In the genomic region with DNA sequence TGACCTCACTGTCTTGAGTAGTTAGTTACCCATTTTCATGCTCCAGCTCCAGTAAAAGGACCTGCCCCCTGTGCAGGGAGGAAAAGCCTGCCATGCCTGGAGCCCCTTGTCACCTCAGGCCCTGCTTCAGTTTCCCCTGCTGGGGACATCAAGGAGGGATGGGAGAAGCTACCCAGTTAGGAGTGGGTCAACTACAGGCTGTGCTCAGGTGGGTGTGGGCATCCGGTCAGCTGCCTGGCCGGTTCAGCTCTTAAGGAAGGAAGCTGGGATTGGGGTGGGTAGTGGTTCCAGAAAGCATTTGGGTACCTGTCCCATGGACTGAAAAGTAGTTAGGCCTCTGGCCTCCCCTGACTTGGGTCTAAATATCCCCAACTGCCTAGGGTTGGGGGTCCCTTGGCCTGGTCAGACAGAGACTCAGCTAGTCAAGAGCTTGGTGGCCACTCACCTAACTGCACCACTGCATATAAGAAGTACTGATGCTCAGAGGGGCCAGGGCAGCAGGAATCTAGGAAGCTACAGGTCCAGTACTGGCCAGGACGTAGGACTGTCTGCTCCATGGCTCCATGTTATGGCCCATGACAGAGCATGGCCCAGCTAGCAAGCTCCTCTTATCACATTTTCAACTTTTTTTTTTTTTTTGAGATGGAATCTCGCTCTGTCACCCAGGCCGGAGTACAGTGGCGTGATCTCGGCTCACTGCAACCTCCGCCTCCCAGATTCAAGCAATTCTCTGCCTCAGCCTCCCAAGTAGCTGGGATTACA, we compare ENCODE assay signal across 18 cellular contexts. TPM values are rescaled to one million over a fixed set of nuclear protein-coding genes. Genes with fewer than 3 reads are reported as not detected.
DNase-seq lines count a peak whose midpoint lies in the region; ATAC-seq and TF ChIP-seq lines count a peak whose summit lies in the region.
"Had no signal": no experiment of that assay in that cellular context is flagged by ENCODE, and none has a peak within 500 bp of the region (broad histone marks: within the 10 kb centered on the region; RNA-seq: fewer than 3 reads in every experiment).

No MANE protein-coding gene starts in this region.

- no peak overlapping the region for H3K9ac ChIP-seq in IMR-90 (ENCODE audit: low read depth, low read length)

- peaks cover 17% of the 10 kb centered on the region; the same call in 1 of the 2 replicates for H3K36me3 ChIP-seq in IMR-90 (ENCODE audit: control insufficient read depth, insufficient read depth, low read length)

- no peak for DNase-seq in IMR-90
- no peak for DNase-seq in coronary artery (ENCODE audit: low spot score)
- no peak for DNase-seq in effector CD4-positive, alpha-beta T cell
- DNase-seq in inferior parietal cortex (ENCODE audit: extremely low spot score): no peak
- DNase-seq: Caco-2, H7, NCI-H1436 treated with DMSO at 0.1 percent for 48 hours, NCI-H2081 treated with DMSO at 0.1 percent for 48 hours, NCI-H2227 treated with DMSO at 0.1 percent for 48 hours, NCI-H526, OCI-M1, RPMI8226 had no signal

- H3K27ac ChIP-seq in IMR-90 (ENCODE audit: insufficient read depth, low read length) (no peak overlapping the region), coronary artery (peak overlapping the region; percentile 56 to 71), layer of hippocampus (ENCODE audit: low read depth, low read length) (peak overlapping the region; percentile 82), temporal lobe (ENCODE audit: low read depth, low read length) (peak overlapping the region; percentile 88)
- H3K27ac ChIP-seq: C4-2B had no signal

- no peak overlapping the region for H2BK20ac ChIP-seq in IMR-90 (ENCODE audit: low read depth, low read length)

- in situ Hi-C loops in IMR-90 (cut with MboI; ENCODE audit: low sequenced_read_pairs): no loop called here

- H3K14ac ChIP-seq in IMR-90 (replicated peaks; ENCODE audit: low read depth, low read length): no peak overlapping the region; the same call in 1 of the 2 replicates

- H3K56ac ChIP-seq in IMR-90 (ENCODE audit: extremely low read depth, insufficient read depth, low read length): no peak overlapping the region

- H2AK5ac ChIP-seq in IMR-90 (ENCODE audit: low read depth, low read length): no peak overlapping the region

- TF ChIP-seq POLR2A in IMR-90 (IDR thresholded peaks at IDR 0.05; ENCODE audit: low read depth, low read length): no peak

- peak overlapping the region; percentile 88 for H2AK9ac ChIP-seq in IMR-90 (replicated peaks; ENCODE audit: low read depth, low read length, poor library complexity)

- H3K27me3 ChIP-seq in IMR-90 (ENCODE audit: control insufficient read depth, insufficient read depth, low read length) (no peaks in the 10 kb centered on the region), layer of hippocampus (ENCODE audit: control insufficient read depth, insufficient read depth, low read length) (peaks cover 2% of the 10 kb centered on the region)

- H3K4me3 ChIP-seq in IMR-90 (ENCODE audit: insufficient read depth, low read depth, low read length) (no peak overlapping the region), coronary artery (no peak overlapping the region)

- H3K9me1 ChIP-seq in IMR-90 (ENCODE audit: insufficient read depth, low read length): no peaks in the 10 kb centered on the region

- no CpG with 5 or more reads among the region's 8 CpGs for WGBS in IMR-90 (ENCODE audit: extremely low coverage in 2 of 2, insufficient read length in 1 of 2), 2 experiments

- dilution Hi-C loops in IMR-90 (cut with HindIII; ENCODE audit: low sequenced_read_pairs, unreplicated experiment): no loop called here

- H3K4me2 ChIP-seq in IMR-90 (ENCODE audit: low read depth, low read length): no peak overlapping the region

- H2AFZ ChIP-seq in IMR-90 (replicated peaks; ENCODE audit: low read length, poor library complexity): no peak overlapping the region

- TF ChIP-seq RAD21 in IMR-90 (IDR thresholded peaks at IDR 0.05; ENCODE audit: low read length): no peak

- H3K18ac ChIP-seq in IMR-90 (ENCODE audit: low read depth, low read length): no peak overlapping the region

- no TSS peak for BruUV-seq in IMR-90 (replicated peaks; lab: Mats Ljungman, UMichigan)

- no peak overlapping the region for H2BK120ac ChIP-seq in IMR-90 (ENCODE audit: low read depth, low read length)

- H3K23ac ChIP-seq in IMR-90 (ENCODE audit: low read depth, low read length): no peak overlapping the region

- no peak overlapping the region for H2BK15ac ChIP-seq in IMR-90 (ENCODE audit: low read depth, low read length)

- H3K79me1 ChIP-seq in IMR-90 (ENCODE audit: low read depth in 1 of 2, low read length in 2 of 2): no peaks in the 10 kb centered on the region

- no peak for TF ChIP-seq CTCF in IMR-90 (conservative IDR thresholded peaks at IDR 0.05; ENCODE audit: low read depth, low read length)
- TF ChIP-seq CTCF in coronary artery (IDR thresholded peaks at IDR 0.05): no peak

- H4K20me1 ChIP-seq in IMR-90 (ENCODE audit: insufficient read depth, low read length): no peaks in the 10 kb centered on the region

- POLR2A ChIA-PET in IMR-90 (lab: Charles Lee; ENCODE audit: unreplicated experiment): interaction anchor here (0.7 kb wide), 1 partner anchor 220 kb away, joined by 5 read pairs; no protein-coding TSS in a partner anchor

- intact Hi-C loops in IMR-90 (cut with micrococcal nuclease): no loop called here

- ATAC-seq in IMR-90 (ENCODE audit: low read depth) (no peak; the same call in 1 of the 2 replicates), HG03280 (IDR thresholded peaks at IDR 0.05; ENCODE audit: unreplicated experiment) (no peak), HG03045 (IDR thresholded peaks at IDR 0.05; ENCODE audit: unreplicated experiment) (no peak)

- H4K5ac ChIP-seq in IMR-90 (ENCODE audit: low read depth, low read length): no peak overlapping the region

- H2BK5ac ChIP-seq in IMR-90 (ENCODE audit: low read depth, low read length, poor library complexity, severe bottlenecking): no peak overlapping the region

- no peaks in the 10 kb centered on the region for H3K4me1 ChIP-seq in IMR-90 (ENCODE audit: control insufficient read depth, insufficient read depth, low read length)
- H3K4me1 ChIP-seq: Caco-2 had no signal

- no peak overlapping the region for H4K8ac ChIP-seq in IMR-90 (ENCODE audit: low read depth in 2 of 2, low read length in 2 of 2)

- CTCF ChIA-PET in IMR-90 (lab: Yijun Ruan, JAX): interaction anchor here (0.6 kb wide), 1 partner anchor 53 kb away, joined by 5 read pairs; no protein-coding TSS in a partner anchor

- no peak overlapping the region for H4K91ac ChIP-seq in IMR-90 (ENCODE audit: insufficient read depth, low read depth, low read length)

- H3K9me3 ChIP-seq in IMR-90 (ENCODE audit: control insufficient read depth, insufficient read depth, low read length): no peaks in the 10 kb centered on the region
- H3K9me3 ChIP-seq: Caco-2 had no signal

- no peak overlapping the region for H3K4ac ChIP-seq in IMR-90 (ENCODE audit: low read depth, low read length)

TF ChIP-seq in IMR-90, 13 proteins besides CTCF, POLR2A, EP300 and RAD21 (continues in another document):
- TF ChIP-seq, protein P1, sequence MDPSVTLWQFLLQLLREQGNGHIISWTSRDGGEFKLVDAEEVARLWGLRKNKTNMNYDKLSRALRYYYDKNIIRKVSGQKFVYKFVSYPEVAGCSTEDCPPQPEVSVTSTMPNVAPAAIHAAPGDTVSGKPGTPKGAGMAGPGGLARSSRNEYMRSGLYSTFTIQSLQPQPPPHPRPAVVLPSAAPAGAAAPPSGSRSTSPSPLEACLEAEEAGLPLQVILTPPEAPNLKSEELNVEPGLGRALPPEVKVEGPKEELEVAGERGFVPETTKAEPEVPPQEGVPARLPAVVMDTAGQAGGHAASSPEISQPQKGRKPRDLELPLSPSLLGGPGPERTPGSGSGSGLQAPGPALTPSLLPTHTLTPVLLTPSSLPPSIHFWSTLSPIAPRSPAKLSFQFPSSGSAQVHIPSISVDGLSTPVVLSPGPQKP (IDR thresholded peaks at IDR 0.05; ENCODE audit: borderline replicate concordance, low read depth, low read length): no peak
- TF ChIP-seq RFX5 (IDR thresholded peaks at IDR 0.05; ENCODE audit: low read depth, low read length) (no peak), SMC3 (IDR thresholded peaks at IDR 0.05; ENCODE audit: low read depth, low read length) (no peak), CHD1 (IDR thresholded peaks at IDR 0.05; ENCODE audit: low read depth, low read length) (no peak), MAZ (IDR thresholded peaks at IDR 0.05; ENCODE audit: borderline replicate concordance, low read depth, low read length) (no peak), FOS (IDR thresholded peaks at IDR 0.05; ENCODE audit: low read depth, low read length) (no peak)
- TF ChIP-seq, protein P2, sequence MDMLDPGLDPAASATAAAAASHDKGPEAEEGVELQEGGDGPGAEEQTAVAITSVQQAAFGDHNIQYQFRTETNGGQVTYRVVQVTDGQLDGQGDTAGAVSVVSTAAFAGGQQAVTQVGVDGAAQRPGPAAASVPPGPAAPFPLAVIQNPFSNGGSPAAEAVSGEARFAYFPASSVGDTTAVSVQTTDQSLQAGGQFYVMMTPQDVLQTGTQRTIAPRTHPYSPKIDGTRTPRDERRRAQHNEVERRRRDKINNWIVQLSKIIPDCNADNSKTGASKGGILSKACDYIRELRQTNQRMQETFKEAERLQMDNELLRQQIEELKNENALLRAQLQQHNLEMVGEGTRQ (IDR thresholded peaks at IDR 0.05; ENCODE audit: low read depth, low read length): no peak

RNA-seq across cellular contexts. Expression of a gene that starts 0.5 kb away (rescaled TPM):
- total RNA-seq in IMR-90 (2012; rRNA removed) (under 0.01 TPM in 2 replicates), temporal lobe (not detected)
- polyA plus RNA-seq in IMR-90 (2012; rRNA removed): not detected in 2 replicates
- polyA plus RNA-seq in IMR-90 (2012; cell fraction: cytosol; rRNA removed): not detected in 2 replicates
- polyA plus RNA-seq in IMR-90 (2012; cell fraction: nucleus; rRNA removed; ENCODE audit: low replicate concordance): 0.37 and 0.52 TPM in 2 replicates
- total RNA-seq: Caco-2 had no signal

RNA-seq across cellular contexts. Expression of a gene that starts 10.5 kb away (rescaled TPM):
- 3.9 and 4.3 TPM in 2 replicates for total RNA-seq in IMR-90 (2012; rRNA removed)
- 29.3 and 34.3 TPM in 2 replicates for polyA plus RNA-seq in IMR-90 (2012; rRNA removed)
- 22.0 and 34.4 TPM in 2 replicates for polyA plus RNA-seq in IMR-90 (2012; cell fraction: cytosol; rRNA removed)
- 153 and 393 TPM in 2 replicates for polyA plus RNA-seq in IMR-90 (2012; cell fraction: nucleus; rRNA removed; ENCODE audit: low replicate concordance)
- total RNA-seq in temporal lobe: 3.2 TPM
- polyA plus RNA-seq: IgD-negative memory B cell had no signal

RNA-seq across cellular contexts. Expression of a gene that starts 12.8 kb away (rescaled TPM):
- total RNA-seq in IMR-90 (2012; rRNA removed) (48.6 and 52.7 TPM in 2 replicates), temporal lobe (10.8 TPM)
- 79.1 and 85.2 TPM in 2 replicates for polyA plus RNA-seq in IMR-90 (2012; rRNA removed)
- polyA plus RNA-seq in IMR-90 (2012; cell fraction: cytosol; rRNA removed): 68.9 and 69.3 TPM in 2 replicates
- polyA plus RNA-seq in IMR-90 (2012; cell fraction: nucleus; rRNA removed; ENCODE audit: low replicate concordance): 164 and 342 TPM in 2 replicates

RNA-seq across cellular contexts. Expression of a gene that starts 19.8 kb away (rescaled TPM):
- total RNA-seq in IMR-90 (2012; rRNA removed) (2.2 and 2.7 TPM in 2 replicates), temporal lobe (4.9 TPM)
- polyA plus RNA-seq in IMR-90 (2012; rRNA removed): 5.7 and 7.6 TPM in 2 replicates
- 7.4 and 11.3 TPM in 2 replicates for polyA plus RNA-seq in IMR-90 (2012; cell fraction: cytosol; rRNA removed)
- polyA plus RNA-seq in IMR-90 (2012; cell fraction: nucleus; rRNA removed; ENCODE audit: low replicate concordance): 4.6 and 10.7 TPM in 2 replicates

RNA-seq across cellular contexts. Expression of a gene that starts 19.8 kb away (rescaled TPM):
- total RNA-seq in IMR-90 (2012; rRNA removed): 3.1 and 5.0 TPM in 2 replicates
- polyA plus RNA-seq in IMR-90 (2012; rRNA removed): 14.2 and 14.4 TPM in 2 replicates
- polyA plus RNA-seq in IMR-90 (2012; cell fraction: cytosol; rRNA removed): 7.4 and 10.9 TPM in 2 replicates
- 19.3 and 45.2 TPM in 2 replicates for polyA plus RNA-seq in IMR-90 (2012; cell fraction: nucleus; rRNA removed; ENCODE audit: low replicate concordance)
- total RNA-seq in temporal lobe: 1.5 TPM
